ENCODE assay signal across 23 cellular contexts in the genomic region with DNA sequence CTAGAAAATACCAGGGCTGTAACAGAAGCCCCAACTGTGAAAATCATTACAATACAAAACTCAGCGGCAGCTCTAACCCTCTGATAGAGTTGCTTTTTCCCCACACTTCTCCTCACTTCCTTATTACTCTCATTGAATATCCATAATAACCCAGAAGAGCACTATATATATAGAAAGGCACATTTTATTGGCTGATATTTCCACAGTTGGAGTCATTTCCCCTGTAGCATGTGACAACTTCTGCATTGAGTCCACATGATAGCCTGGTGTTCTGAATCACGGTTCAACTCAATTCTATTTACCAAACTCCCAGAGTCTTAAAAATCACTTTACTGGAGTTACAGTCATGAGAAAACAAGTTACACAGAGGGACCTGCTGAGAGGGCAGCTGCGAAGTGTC. TPM values are rescaled to one million over a fixed set of nuclear protein-coding genes. Genes with fewer than 3 reads are reported as not detected.
"Had no signal": no experiment of that assay in that cellular context is flagged by ENCODE, and none has a peak within 500 bp of the region (broad histone marks: within the 10 kb centered on the region; RNA-seq: fewer than 3 reads in every experiment).

No MANE protein-coding gene starts in this region.

- H3K36me3 ChIP-seq: SJSA1 had no signal

- H3K4me3 ChIP-seq: SJSA1, SK-N-MC had no signal

- H3K4me1 ChIP-seq: SJSA1 had no signal

- H3K27ac ChIP-seq: HL-60, SJSA1, SK-N-MC had no signal

- H3K9me3 ChIP-seq: SJSA1 had no signal

- H3K27me3 ChIP-seq: SJSA1 had no signal

- DNase-seq: KBM-7, NCI-H1092, NCI-H1105 treated with DMSO at 0.1 percent for 48 hours, NCI-H1417 treated with DMSO at 0.1 percent for 48 hours, NCI-H146, NCI-H1694 treated with DMSO at 0.1 percent for 48 hours, NCI-H1930, NCI-H2081, NCI-H2171, NCI-H226, NCI-H446, NCI-H510A, NCI-H524 treated with DMSO at 0.1 percent for 48 hours, NCI-H69, NCI-H774, Right ventricle myocardium superior, RPMI8226, SIG-M5 had no signal

RNA-seq across cellular contexts. Expression of a gene that starts 46.6 kb away (rescaled TPM):
- total RNA-seq: LHCN-M2, MCF 10A, SJSA1 had no signal
